Comparison of ENCODE assay signal across 2 cellular contexts in the genomic region with DNA sequence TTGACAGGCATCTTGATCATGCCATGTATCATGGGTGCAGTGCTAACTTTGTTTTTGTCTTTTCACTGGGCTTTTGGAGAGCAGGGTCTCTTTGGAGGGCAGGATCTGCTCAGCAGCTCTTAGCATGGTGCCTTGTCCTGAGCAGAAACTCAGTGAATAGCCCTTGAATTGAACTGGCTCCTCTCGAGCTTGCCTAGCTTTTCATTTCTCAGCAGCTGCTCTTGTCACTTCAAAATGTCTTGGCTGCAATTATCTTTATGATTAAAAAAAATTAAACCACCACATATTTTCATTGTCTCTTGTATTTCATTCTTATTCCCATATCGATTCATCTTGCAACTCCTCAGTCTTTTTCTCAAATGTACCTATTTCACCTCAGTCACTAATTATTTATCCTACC.
TF ChIP-seq lines count a peak whose summit lies in the region.

No MANE protein-coding gene starts in this region.

TF ChIP-seq in IMR-90, 13 proteins besides CTCF, POLR2A, EP300 and RAD21:
- TF ChIP-seq NFE2L2 (IDR thresholded peaks at IDR 0.05; ENCODE audit: low read depth, low read length), result no peak
- no peak for TF ChIP-seq CHD1 (IDR thresholded peaks at IDR 0.05; ENCODE audit: low read depth, low read length)
- TF ChIP-seq FOS (IDR thresholded peaks at IDR 0.05; ENCODE audit: low read depth, low read length), result no peak
- TF ChIP-seq, protein P1, sequence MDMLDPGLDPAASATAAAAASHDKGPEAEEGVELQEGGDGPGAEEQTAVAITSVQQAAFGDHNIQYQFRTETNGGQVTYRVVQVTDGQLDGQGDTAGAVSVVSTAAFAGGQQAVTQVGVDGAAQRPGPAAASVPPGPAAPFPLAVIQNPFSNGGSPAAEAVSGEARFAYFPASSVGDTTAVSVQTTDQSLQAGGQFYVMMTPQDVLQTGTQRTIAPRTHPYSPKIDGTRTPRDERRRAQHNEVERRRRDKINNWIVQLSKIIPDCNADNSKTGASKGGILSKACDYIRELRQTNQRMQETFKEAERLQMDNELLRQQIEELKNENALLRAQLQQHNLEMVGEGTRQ (IDR thresholded peaks at IDR 0.05; ENCODE audit: low read depth, low read length), result no peak
- no peak for TF ChIP-seq MAFK (IDR thresholded peaks at IDR 0.05; ENCODE audit: low read depth, low read length)
- TF ChIP-seq MAZ (IDR thresholded peaks at IDR 0.05; ENCODE audit: borderline replicate concordance, low read depth, low read length), result no peak
- no peak for TF ChIP-seq MXI1 (IDR thresholded peaks at IDR 0.05; ENCODE audit: borderline replicate concordance, low read depth, low read length)
- no peak for TF ChIP-seq BHLHE40 (IDR thresholded peaks at IDR 0.05; ENCODE audit: low read depth, low read length)

TF ChIP-seq in SK-N-SH treated with all-trans-retinoic acid at 6 μM for 48 hours, 23 proteins besides CTCF, POLR2A, EP300 and RAD21:
- TF ChIP-seq, protein P2, sequence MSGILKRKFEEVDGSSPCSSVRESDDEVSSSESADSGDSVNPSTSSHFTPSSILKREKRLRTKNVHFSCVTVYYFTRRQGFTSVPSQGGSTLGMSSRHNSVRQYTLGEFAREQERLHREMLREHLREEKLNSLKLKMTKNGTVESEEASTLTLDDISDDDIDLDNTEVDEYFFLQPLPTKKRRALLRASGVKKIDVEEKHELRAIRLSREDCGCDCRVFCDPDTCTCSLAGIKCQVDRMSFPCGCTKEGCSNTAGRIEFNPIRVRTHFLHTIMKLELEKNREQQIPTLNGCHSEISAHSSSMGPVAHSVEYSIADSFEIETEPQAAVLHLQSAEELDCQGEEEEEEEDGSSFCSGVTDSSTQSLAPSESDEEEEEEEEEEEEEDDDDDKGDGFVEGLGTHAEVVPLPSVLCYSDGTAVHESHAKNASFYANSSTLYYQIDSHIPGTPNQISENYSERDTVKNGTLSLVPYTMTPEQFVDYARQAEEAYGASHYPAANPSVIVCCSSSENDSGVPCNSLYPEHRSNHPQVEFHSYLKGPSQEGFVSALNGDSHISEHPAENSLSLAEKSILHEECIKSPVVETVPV (CRISPR knock-in tag; IDR thresholded peaks at IDR 0.05), result no peak
- TF ChIP-seq CSDC2 (CRISPR knock-in tag; IDR thresholded peaks at IDR 0.05) (no peak), SNAI2 (CRISPR knock-in tag; IDR thresholded peaks at IDR 0.05) (no peak), ESRRG (CRISPR knock-in tag; IDR thresholded peaks at IDR 0.05) (no peak), BACH2 (CRISPR knock-in tag; IDR thresholded peaks at IDR 0.05; ENCODE audit: borderline replicate concordance) (no peak), RARB (CRISPR knock-in tag; IDR thresholded peaks at IDR 0.05) (no peak)
- TF ChIP-seq, protein P3, sequence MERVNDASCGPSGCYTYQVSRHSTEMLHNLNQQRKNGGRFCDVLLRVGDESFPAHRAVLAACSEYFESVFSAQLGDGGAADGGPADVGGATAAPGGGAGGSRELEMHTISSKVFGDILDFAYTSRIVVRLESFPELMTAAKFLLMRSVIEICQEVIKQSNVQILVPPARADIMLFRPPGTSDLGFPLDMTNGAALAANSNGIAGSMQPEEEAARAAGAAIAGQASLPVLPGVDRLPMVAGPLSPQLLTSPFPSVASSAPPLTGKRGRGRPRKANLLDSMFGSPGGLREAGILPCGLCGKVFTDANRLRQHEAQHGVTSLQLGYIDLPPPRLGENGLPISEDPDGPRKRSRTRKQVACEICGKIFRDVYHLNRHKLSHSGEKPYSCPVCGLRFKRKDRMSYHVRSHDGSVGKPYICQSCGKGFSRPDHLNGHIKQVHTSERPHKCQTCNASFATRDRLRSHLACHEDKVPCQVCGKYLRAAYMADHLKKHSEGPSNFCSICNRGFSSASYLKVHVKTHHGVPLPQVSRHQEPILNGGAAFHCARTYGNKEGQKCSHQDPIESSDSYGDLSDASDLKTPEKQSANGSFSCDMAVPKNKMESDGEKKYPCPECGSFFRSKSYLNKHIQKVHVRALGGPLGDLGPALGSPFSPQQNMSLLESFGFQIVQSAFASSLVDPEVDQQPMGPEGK (CRISPR knock-in tag; IDR thresholded peaks at IDR 0.05; ENCODE audit: borderline replicate concordance), result no peak
